ENCODE assay signal across 22 cellular contexts in genomic region chr5:173627271-173627670, GRCh38. TPM values are rescaled to one million over a fixed set of nuclear protein-coding genes. Genes with fewer than 3 reads are reported as not detected.
DNase-seq lines count a peak whose midpoint lies in the region; ATAC-seq and TF ChIP-seq lines count a peak whose summit lies in the region.
"Had no signal": no experiment of that assay in that cellular context is flagged by ENCODE, and none has a peak within 500 bp of the region (broad histone marks: within the 10 kb centered on the region; RNA-seq: fewer than 3 reads in every experiment).

No MANE protein-coding gene starts in this region.

- H3K36me3 ChIP-seq in HEK293 (ENCODE audit: control insufficient read depth in 2 of 2, insufficient read depth in 1 of 2, low read length in 2 of 2) (no peaks in the 10 kb centered on the region), trophoblast cell (ENCODE audit: control insufficient read depth in 1 of 2, insufficient read depth in 2 of 2, low read length in 2 of 2) (no peaks in the 10 kb centered on the region)
- H3K36me3 ChIP-seq: Peyer's patch had no signal

- no peak overlapping the region for H3K4ac ChIP-seq in trophoblast cell (ENCODE audit: low read depth, low read length)

- H3K9ac ChIP-seq in trophoblast cell (ENCODE audit: low read length), result no peak overlapping the region

- no peaks in the 10 kb centered on the region for H3K9me3 ChIP-seq in HEK293 (ENCODE audit: control insufficient read depth, insufficient read depth, low read depth, low read length)
- H3K9me3 ChIP-seq in trophoblast cell (ENCODE audit: insufficient read depth, low read depth, low read length), result no peaks in the 10 kb centered on the region
- H3K9me3 ChIP-seq: Peyer's patch had no signal

- no CpG with 5 or more reads among the region's 4 CpGs for WGBS in trophoblast cell (ENCODE audit: extremely low coverage, insufficient coverage, insufficient read length)

- H3K4me1 ChIP-seq in HEK293 (ENCODE audit: control insufficient read depth, insufficient read depth, low read length), result no peaks in the 10 kb centered on the region
- H3K4me1 ChIP-seq in trophoblast cell (ENCODE audit: control insufficient read depth in 1 of 2, insufficient read depth in 2 of 2, low read length in 2 of 2), result peaks cover 26 to 31% of the 10 kb centered on the region in 2 experiments
- H3K4me1 ChIP-seq: Peyer's patch had no signal

- H2AFZ ChIP-seq in trophoblast cell (ENCODE audit: insufficient read depth, low read length, poor library complexity), result no peak overlapping the region

- H2BK120ac ChIP-seq in trophoblast cell (ENCODE audit: insufficient read depth, low read length, poor library complexity), result no peak overlapping the region

- H4K8ac ChIP-seq in trophoblast cell (ENCODE audit: low read depth, low read length), result no peak overlapping the region

- POLR2A ChIA-PET in HEK293 (lab: Yijun Ruan, JAX), result no interaction called here

- TF ChIP-seq CTCF in HEK293 (tag by site-specific recombination; IDR thresholded peaks at IDR 0.05), result no peak

- H3K27ac ChIP-seq in HEK293 (ENCODE audit: extremely low read depth, low read depth, low read length), result no peak overlapping the region
- H3K27ac ChIP-seq in caudate nucleus (ENCODE audit: low read depth, low read length), result peak overlapping the region; percentile 82
- peak overlapping the region; percentile 75 for H3K27ac ChIP-seq in layer of hippocampus (ENCODE audit: low read depth, low read length)
- peak overlapping the region; percentile 21 for H3K27ac ChIP-seq in trophoblast cell (ENCODE audit: low read depth, low read length)
- H3K27ac ChIP-seq: C4-2B, Peyer's patch had no signal

- H2AK5ac ChIP-seq in trophoblast cell (ENCODE audit: low read length), result no peak overlapping the region

- H2BK12ac ChIP-seq in trophoblast cell (ENCODE audit: low read length), result no peak overlapping the region

- CTCF ChIA-PET in HEK293 (lab: Yijun Ruan, JAX), result interaction anchor here (1.0 to 4.3 kb wide), 4 partner anchors 11 to 346 kb away, joined by 4 to 19 read pairs (median 13); partner anchors contain the start of gene BOD1

- ATAC-seq in HG02763 (IDR thresholded peaks at IDR 0.05; ENCODE audit: unreplicated experiment), result no peak
- no peak for ATAC-seq in GM19397 (IDR thresholded peaks at IDR 0.05; ENCODE audit: unreplicated experiment)
- no peak for ATAC-seq in GM21367 (IDR thresholded peaks at IDR 0.05; ENCODE audit: unreplicated experiment)
- ATAC-seq: SK-N-SH treated with all-trans-retinoic acid at 6 μM for 48 hours had no signal

- H3K4me3 ChIP-seq in HEK293 (ENCODE audit: low read depth, low read length) (no peak overlapping the region), trophoblast cell (ENCODE audit: low read depth, low read length) (no peak overlapping the region)
- H3K4me3 ChIP-seq: Peyer's patch had no signal

- no peak overlapping the region for H3K18ac ChIP-seq in trophoblast cell (ENCODE audit: low read length)

- DNase-seq in caudate nucleus (lab: John Stamatoyannopoulos, UW) (no peak), trophoblast cell (no peak)
- DNase-seq in activated T-cell treated with anti-CD3 and anti-CD28 coated beads, Interleukin-2, amount 50 U/mL, for 1 hour, result no peak
- DNase-seq: Calu3; CD8-positive, alpha-beta memory T cell; DMS153; GDM1; MM.1S; NCI-H1092 treated with DMSO at 0.1 percent for 48 hours; NCI-H1436 treated with DMSO at 0.1 percent for 48 hours; NCI-H1930; NCI-H345; NCI-H524; NCI-H774; Peyer's patch had no signal

- no peaks in the 10 kb centered on the region for H3K79me2 ChIP-seq in trophoblast cell (ENCODE audit: control insufficient read depth, insufficient read depth, low read length, poor library complexity)

- H3K4me2 ChIP-seq in trophoblast cell (ENCODE audit: low read length), result no peak overlapping the region

- no peak overlapping the region for H2BK5ac ChIP-seq in trophoblast cell (ENCODE audit: low read depth, low read length, poor library complexity)

- no peak overlapping the region for H4K12ac ChIP-seq in trophoblast cell (ENCODE audit: low read depth, low read length)

- peaks cover 13% of the 10 kb centered on the region for H3K79me1 ChIP-seq in trophoblast cell (ENCODE audit: low read length)

- H3K27me3 ChIP-seq in layer of hippocampus (ENCODE audit: control insufficient read depth, insufficient read depth, low read length), result no peaks in the 10 kb centered on the region
- no peaks in the 10 kb centered on the region for H3K27me3 ChIP-seq in trophoblast cell (ENCODE audit: insufficient read depth, low read length)
- H3K27me3 ChIP-seq: Peyer's patch had no signal

- no peak overlapping the region for H3K23ac ChIP-seq in trophoblast cell (ENCODE audit: low read length)

- no peak overlapping the region for H3K14ac ChIP-seq in trophoblast cell (ENCODE audit: low read length)

- peak overlapping the region; percentile 39 for H4K91ac ChIP-seq in trophoblast cell (ENCODE audit: low read depth, low read length)

TF ChIP-seq in HEK293, 187 proteins besides CTCF, POLR2A, EP300 and RAD21:
- TF ChIP-seq ZNF155 (tag by site-specific recombination; IDR thresholded peaks at IDR 0.05) (no peak), ZNF768 (tag by site-specific recombination; IDR thresholded peaks at IDR 0.05) (0 out of 2 replicates have a peak, but pooled peaks have one; percentile 22), PATZ1 (tag by site-specific recombination; IDR thresholded peaks at IDR 0.05) (no peak)

RNA-seq across cellular contexts. Expression of gene BOD1, which starts 10.8 kb away (rescaled TPM):
- polyA plus RNA-seq in trophoblast cell (2013), result 58.2 and 60.5 TPM in 2 replicates
